Comparison of ENCODE assay signal across 1 cellular context in genomic region chr14:23320584-23321571, GRCh38.
A peak's percentile ranks its signal among the peaks of the same experiment; 100 is the strongest.
TF ChIP-seq lines count a peak whose summit lies in the region.

A gene with protein sequence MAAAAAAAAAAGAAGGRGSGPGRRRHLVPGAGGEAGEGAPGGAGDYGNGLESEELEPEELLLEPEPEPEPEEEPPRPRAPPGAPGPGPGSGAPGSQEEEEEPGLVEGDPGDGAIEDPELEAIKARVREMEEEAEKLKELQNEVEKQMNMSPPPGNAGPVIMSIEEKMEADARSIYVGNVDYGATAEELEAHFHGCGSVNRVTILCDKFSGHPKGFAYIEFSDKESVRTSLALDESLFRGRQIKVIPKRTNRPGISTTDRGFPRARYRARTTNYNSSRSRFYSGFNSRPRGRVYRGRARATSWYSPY (plus strand): TSS chr14:23321457. CDS start chr14:23321470, 13 bp downstream.

TF ChIP-seq in HepG2, 621 proteins besides CTCF, POLR2A, EP300 and RAD21 (continued from another document and continues in another):
- TF ChIP-seq SP140L (CRISPR knock-in tag; IDR thresholded peaks at IDR 0.05; ENCODE audit: borderline replicate concordance) (no peak; the same call in 1 of the 2 replicates), SNAPC4 (CRISPR knock-in tag; IDR thresholded peaks at IDR 0.05) (peak; percentile 60), HNRNPH1 (optimal IDR thresholded peaks at IDR 0.05; ENCODE audit: low read depth, low read length) (peak; percentile 78), ATM (IDR thresholded peaks at IDR 0.05; ENCODE audit: borderline replicate concordance) (no peak), ZNF124 (CRISPR knock-in tag; IDR thresholded peaks at IDR 0.05) (peak; percentile 91; the same call in 1 of the 2 replicates), SCMH1 (CRISPR knock-in tag; IDR thresholded peaks at IDR 0.05; ENCODE audit: borderline replicate concordance) (no peak), NR3C1 (CRISPR knock-in tag; IDR thresholded peaks at IDR 0.05) (no peak), SP1 (IDR thresholded peaks at IDR 0.05) (no peak), SP1 (CRISPR knock-in tag; IDR thresholded peaks at IDR 0.05) (peak; percentile 89), ZMYM3 (CRISPR knock-in tag; IDR thresholded peaks at IDR 0.05) (peak; percentile 61), ETV6 (CRISPR knock-in tag; conservative IDR thresholded peaks at IDR 0.05) (peak; percentile 79; the same call in 1 of the 2 replicates), ZNF567 (CRISPR knock-in tag; IDR thresholded peaks at IDR 0.05; ENCODE audit: borderline replicate concordance) (no peak; the same call in 1 of the 2 replicates), ZSCAN5A (CRISPR knock-in tag; IDR thresholded peaks at IDR 0.05; ENCODE audit: borderline replicate concordance) (peak; percentile 91; the same call in 1 of the 2 replicates), ZNF550 (CRISPR knock-in tag; IDR thresholded peaks at IDR 0.05; ENCODE audit: borderline replicate concordance) (peak; percentile 94; the same call in 1 of the 2 replicates), TOE1 (CRISPR knock-in tag; IDR thresholded peaks at IDR 0.05) (peak; percentile 94), AGO2 (optimal IDR thresholded peaks at IDR 0.05; ENCODE audit: low read depth, low read length) (peak; percentile 95), JUN (CRISPR knock-in tag; IDR thresholded peaks at IDR 0.05) (peak; percentile 43), BATF2 (CRISPR knock-in tag; IDR thresholded peaks at IDR 0.05) (peak; percentile 91; the same call in 1 of the 2 replicates), NPAS2 (CRISPR knock-in tag; IDR thresholded peaks at IDR 0.05; ENCODE audit: borderline replicate concordance) (no peak), ZNF782 (CRISPR knock-in tag; IDR thresholded peaks at IDR 0.05; ENCODE audit: borderline replicate concordance) (peak; percentile 62; the same call in 1 of the 2 replicates), NFE2L1 (CRISPR knock-in tag; IDR thresholded peaks at IDR 0.05; ENCODE audit: borderline replicate concordance) (peak; percentile 91), JUNB (CRISPR knock-in tag; IDR thresholded peaks at IDR 0.05; ENCODE audit: borderline replicate concordance) (no peak), KDM1A (CRISPR knock-in tag; IDR thresholded peaks at IDR 0.05) (peak; percentile 7; the same call in 1 of the 2 replicates), ZBTB20 (CRISPR knock-in tag; IDR thresholded peaks at IDR 0.05; ENCODE audit: borderline replicate concordance, low read depth) (peak; percentile 92; the same call in 1 of the 2 replicates), CEBPB (IDR thresholded peaks at IDR 0.05; ENCODE audit: borderline replicate concordance, low read depth, low read length) (peak; percentile 88), ZSCAN30 (CRISPR knock-in tag; IDR thresholded peaks at IDR 0.05) (no peak), FOXM1 (CRISPR knock-in tag; IDR thresholded peaks at IDR 0.05) (no peak), ZNF446 (CRISPR knock-in tag; IDR thresholded peaks at IDR 0.05) (peak; percentile 76; the same call in 1 of the 2 replicates), ZNF260 (CRISPR knock-in tag; IDR thresholded peaks at IDR 0.05; ENCODE audit: borderline replicate concordance, low read depth) (peak; percentile 92; the same call in 1 of the 2 replicates), MED13 (CRISPR knock-in tag; IDR thresholded peaks at IDR 0.05) (peak; percentile 90; the same call in 1 of the 2 replicates), GTF3A (CRISPR knock-in tag; conservative IDR thresholded peaks at IDR 0.05) (0 out of 2 replicates have a peak, but pooled peaks have one; percentile 29), BHLHE40 (IDR thresholded peaks at IDR 0.05; ENCODE audit: low read length) (peak; percentile 78), ZNF512 (CRISPR knock-in tag; IDR thresholded peaks at IDR 0.05) (peak; percentile 92; the same call in 1 of the 2 replicates), KAT7 (CRISPR knock-in tag; IDR thresholded peaks at IDR 0.05; ENCODE audit: borderline replicate concordance) (peak; percentile 91), BCLAF1 (IDR thresholded peaks at IDR 0.05) (no peak), HNRNPUL1 (IDR thresholded peaks at IDR 0.05; ENCODE audit: low read depth, low read length) (no peak), TCF12 (IDR thresholded peaks at IDR 0.05) (no peak), TCF12 (CRISPR knock-in tag; IDR thresholded peaks at IDR 0.05) (peak; percentile 69), CREM (IDR thresholded peaks at IDR 0.05) (peak; percentile 98), CREM (CRISPR knock-in tag; IDR thresholded peaks at IDR 0.05) (peak; percentile 50; the same call in 1 of the 2 replicates), CSRNP1 (CRISPR knock-in tag; IDR thresholded peaks at IDR 0.05) (peak; percentile 77), POGZ (CRISPR knock-in tag; IDR thresholded peaks at IDR 0.05) (peak; percentile 100), ZNF615 (CRISPR knock-in tag; IDR thresholded peaks at IDR 0.05; ENCODE audit: borderline replicate concordance) (no peak; the same call in 1 of the 2 replicates), GABPB1 (CRISPR knock-in tag; IDR thresholded peaks at IDR 0.05) (peak; percentile 92), YEATS4 (CRISPR knock-in tag; IDR thresholded peaks at IDR 0.05; ENCODE audit: borderline replicate concordance) (peak; percentile 96), POLR2G (IDR thresholded peaks at IDR 0.05; ENCODE audit: low read depth, low read length) (peak; percentile 97), FOSL2 (CRISPR knock-in tag; IDR thresholded peaks at IDR 0.05) (peak; percentile 80), FOXP1 (IDR thresholded peaks at IDR 0.05) (no peak), FOXP1 (CRISPR knock-in tag; IDR thresholded peaks at IDR 0.05) (peak; percentile 21; the same call in 1 of the 2 replicates), ZBTB1 (CRISPR knock-in tag; IDR thresholded peaks at IDR 0.05; ENCODE audit: borderline replicate concordance) (0 out of 2 replicates have a peak, but pooled peaks have one; percentile 69)
- TF ChIP-seq, protein P1, sequence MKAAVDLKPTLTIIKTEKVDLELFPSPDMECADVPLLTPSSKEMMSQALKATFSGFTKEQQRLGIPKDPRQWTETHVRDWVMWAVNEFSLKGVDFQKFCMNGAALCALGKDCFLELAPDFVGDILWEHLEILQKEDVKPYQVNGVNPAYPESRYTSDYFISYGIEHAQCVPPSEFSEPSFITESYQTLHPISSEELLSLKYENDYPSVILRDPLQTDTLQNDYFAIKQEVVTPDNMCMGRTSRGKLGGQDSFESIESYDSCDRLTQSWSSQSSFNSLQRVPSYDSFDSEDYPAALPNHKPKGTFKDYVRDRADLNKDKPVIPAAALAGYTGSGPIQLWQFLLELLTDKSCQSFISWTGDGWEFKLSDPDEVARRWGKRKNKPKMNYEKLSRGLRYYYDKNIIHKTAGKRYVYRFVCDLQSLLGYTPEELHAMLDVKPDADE (CRISPR knock-in tag; IDR thresholded peaks at IDR 0.05), result 0 out of 2 replicates have a peak, but pooled peaks have one; percentile 79
- TF ChIP-seq, protein P2, sequence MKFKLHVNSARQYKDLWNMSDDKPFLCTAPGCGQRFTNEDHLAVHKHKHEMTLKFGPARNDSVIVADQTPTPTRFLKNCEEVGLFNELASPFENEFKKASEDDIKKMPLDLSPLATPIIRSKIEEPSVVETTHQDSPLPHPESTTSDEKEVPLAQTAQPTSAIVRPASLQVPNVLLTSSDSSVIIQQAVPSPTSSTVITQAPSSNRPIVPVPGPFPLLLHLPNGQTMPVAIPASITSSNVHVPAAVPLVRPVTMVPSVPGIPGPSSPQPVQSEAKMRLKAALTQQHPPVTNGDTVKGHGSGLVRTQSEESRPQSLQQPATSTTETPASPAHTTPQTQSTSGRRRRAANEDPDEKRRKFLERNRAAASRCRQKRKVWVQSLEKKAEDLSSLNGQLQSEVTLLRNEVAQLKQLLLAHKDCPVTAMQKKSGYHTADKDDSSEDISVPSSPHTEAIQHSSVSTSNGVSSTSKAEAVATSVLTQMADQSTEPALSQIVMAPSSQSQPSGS (CRISPR knock-in tag; IDR thresholded peaks at IDR 0.05), result peak; percentile 98
